20 cellular contexts compared by ENCODE assay signal in genomic region chr11:24587655-24588054, GRCh38.
A peak's percentile ranks its signal among the peaks of the same experiment; 100 is the strongest.
DNase-seq lines count a peak whose midpoint lies in the region; ATAC-seq and TF ChIP-seq lines count a peak whose summit lies in the region.
"Had no signal": no experiment of that assay in that cellular context is flagged by ENCODE, and none has a peak within 500 bp of the region (broad histone marks: within the 10 kb centered on the region; RNA-seq: fewer than 3 reads in every experiment).

No MANE protein-coding gene starts in this region.

- no peaks in the 10 kb centered on the region for H4K20me1 ChIP-seq in SK-N-SH (ENCODE audit: insufficient read depth)
- no peaks in the 10 kb centered on the region for H4K20me1 ChIP-seq in smooth muscle cell (ENCODE audit: low read depth)
- H4K20me1 ChIP-seq: BLaER1 treated with 17β-estradiol and CSF1 and Interleukin-3, amounts not matched to agents 10 nM and 100 nM had no signal

- POLR2A ChIA-PET in SK-N-SH (lab: Yijun Ruan, JAX): no interaction called here

- no peaks in the 10 kb centered on the region for H3K27me3 Mint-ChIP-seq in activated naive CD4-positive, alpha-beta T cell treated with anti-CD3 and anti-CD28 coated beads for 36 hours (ENCODE audit: low read depth)
- H3K27me3 Mint-ChIP-seq: CD4-positive, alpha-beta memory T cell had no signal

- H3K4me1 ChIP-seq in SK-N-SH (ENCODE audit: control insufficient read depth in 1 of 2, insufficient read depth in 2 of 2, low read depth in 1 of 2, low read length in 1 of 2): peaks cover 0 to 28% of the 10 kb centered on the region in 2 experiments; a peak in 3 of 4 replicates
- no peaks in the 10 kb centered on the region for H3K4me1 ChIP-seq in smooth muscle cell (ENCODE audit: low read depth)
- H3K4me1 ChIP-seq: BLaER1 treated with 17β-estradiol and CSF1 and Interleukin-3, amounts not matched to agents 10 nM and 100 nM; Caco-2 had no signal

- DNase-seq in SK-N-SH: no peak
- DNase-seq in brain microvascular endothelial cell: no peak
- peak; percentile 17 for DNase-seq in fibroblast of the aortic adventitia (ENCODE audit: low read depth)
- DNase-seq in smooth muscle cell (lab: John Stamatoyannopoulos, UW; ENCODE audit: unreplicated experiment): no peak
- no peak for DNase-seq in activated naive CD4-positive, alpha-beta T cell treated with anti-CD3 and anti-CD28 coated beads for 36 hours
- DNase-seq in central memory CD4-positive, alpha-beta T cell: no peak
- no peak for DNase-seq in activated T-cell treated with anti-CD3 and anti-CD28 coated beads, Interleukin-2, amount 50 U/mL, for 48 hours
- DNase-seq: Caco-2; CD4-positive, alpha-beta memory T cell; DMS153; Kasumi-1; NCI-H1694; NCI-H2081; NCI-H2171; NCI-H345; NCI-H524 treated with DMSO at 0.1 percent for 48 hours; SHP77 had no signal

- H3K36me3 ChIP-seq in SK-N-SH (replicated peaks in 1 of 2; ENCODE audit: control insufficient read depth in 1 of 2, insufficient read depth in 2 of 2, low read length in 1 of 2) (no peaks in the 10 kb centered on the region), brain microvascular endothelial cell (replicated peaks) (no peaks in the 10 kb centered on the region), smooth muscle cell (ENCODE audit: low read depth) (no peaks in the 10 kb centered on the region)
- H3K36me3 ChIP-seq: BLaER1 treated with 17β-estradiol and CSF1 and Interleukin-3, amounts not matched to agents 10 nM and 100 nM had no signal

- CTCF ChIA-PET in SK-N-SH (lab: Yijun Ruan, JAX): no interaction called here
- CTCF ChIA-PET in activated naive CD4-positive, alpha-beta T cell treated with anti-CD3 and anti-CD28 coated beads for 36 hours (lab: Charles Lee): no interaction called here

- ATAC-seq in SK-N-SH treated with all-trans-retinoic acid at 6 μM for 48 hours: no peak; the same call in 2 of the 3 replicates

- no peak for TF ChIP-seq EP300 in SK-N-SH (IDR thresholded peaks at IDR 0.05; ENCODE audit: borderline replicate concordance in 1 of 2, low read depth in 1 of 2, low read length in 1 of 2)

- H3K27me3 ChIP-seq in SK-N-SH (ENCODE audit: insufficient read depth): no peaks in the 10 kb centered on the region
- no peaks in the 10 kb centered on the region for H3K27me3 ChIP-seq in brain microvascular endothelial cell (replicated peaks)
- no peaks in the 10 kb centered on the region for H3K27me3 ChIP-seq in smooth muscle cell (ENCODE audit: low read depth)
- H3K27me3 ChIP-seq: BLaER1 treated with 17β-estradiol and CSF1 and Interleukin-3, amounts not matched to agents 10 nM and 100 nM had no signal

- H3F3A ChIP-seq in SK-N-SH (replicated peaks; ENCODE audit: insufficient read depth): peaks cover 22% of the 10 kb centered on the region
- no peaks in the 10 kb centered on the region for H3F3A ChIP-seq in smooth muscle cell (ENCODE audit: low read depth)

- TF ChIP-seq CTCF in SK-N-SH (IDR thresholded peaks at IDR 0.05) (no peak), brain microvascular endothelial cell (IDR thresholded peaks at IDR 0.05; ENCODE audit: low read depth, low read length, missing control alignments) (no peak), fibroblast of the aortic adventitia (IDR thresholded peaks at IDR 0.05; ENCODE audit: insufficient read depth, low read length) (no peak), smooth muscle cell (IDR thresholded peaks at IDR 0.05; ENCODE audit: borderline replicate concordance, insufficient read depth, poor library complexity, severe bottlenecking) (no peak)

- H3K9me3 ChIP-seq in SK-N-SH (no peaks in the 10 kb centered on the region), smooth muscle cell (replicated peaks; ENCODE audit: low read depth) (no peaks in the 10 kb centered on the region)
- H3K9me3 ChIP-seq: BLaER1 treated with 17β-estradiol and CSF1 and Interleukin-3, amounts not matched to agents 10 nM and 100 nM; Caco-2 had no signal

- peaks cover 2% of the 10 kb centered on the region for H3K9me3 Mint-ChIP-seq in activated naive CD4-positive, alpha-beta T cell treated with anti-CD3 and anti-CD28 coated beads for 36 hours

- H3K27ac Mint-ChIP-seq in activated naive CD4-positive, alpha-beta T cell treated with anti-CD3 and anti-CD28 coated beads for 36 hours: no peak overlapping the region
- H3K27ac Mint-ChIP-seq: CD4-positive, alpha-beta memory T cell had no signal

- H3K4me1 Mint-ChIP-seq in activated naive CD4-positive, alpha-beta T cell treated with anti-CD3 and anti-CD28 coated beads for 36 hours (ENCODE audit: low read depth): no peaks in the 10 kb centered on the region
- H3K4me1 Mint-ChIP-seq: CD4-positive, alpha-beta memory T cell had no signal

- H3K79me2 ChIP-seq in SK-N-SH (ENCODE audit: insufficient read depth) (no peaks in the 10 kb centered on the region), smooth muscle cell (ENCODE audit: low read depth) (no peaks in the 10 kb centered on the region)

- no peak for TF ChIP-seq RAD21 in SK-N-SH (IDR thresholded peaks at IDR 0.05; ENCODE audit: low read length)

- H3K9ac ChIP-seq in SK-N-SH (no peak overlapping the region), smooth muscle cell (ENCODE audit: low read depth) (peak overlapping the region; percentile 63)
- H3K9ac ChIP-seq: BLaER1 treated with 17β-estradiol and CSF1 and Interleukin-3, amounts not matched to agents 10 nM and 100 nM had no signal

- H3K4me2 ChIP-seq in SK-N-SH (peak overlapping the region; percentile 32; the same call in 1 of the 2 replicates), smooth muscle cell (peak overlapping the region; percentile 67)
- H3K4me2 ChIP-seq: BLaER1 treated with 17β-estradiol and CSF1 and Interleukin-3, amounts not matched to agents 10 nM and 100 nM had no signal

- H3K9me2 ChIP-seq in SK-N-SH: no peaks in the 10 kb centered on the region

- H3K36me3 Mint-ChIP-seq in activated naive CD4-positive, alpha-beta T cell treated with anti-CD3 and anti-CD28 coated beads for 36 hours (ENCODE audit: low read depth): no peaks in the 10 kb centered on the region
- H3K36me3 Mint-ChIP-seq: CD4-positive, alpha-beta memory T cell had no signal

- in situ Hi-C loops in brain microvascular endothelial cell (cut with HindIII; ENCODE audit: low pct_ligation_motif_present, low sequenced_read_pairs): no loop called here

- no peak overlapping the region for H3K4me3 ChIP-seq in SK-N-SH (ENCODE audit: low read depth in 2 of 2, low read length in 1 of 2)
- H3K4me3 ChIP-seq in brain microvascular endothelial cell (ENCODE audit: low read depth, low read length): no peak overlapping the region
- H3K4me3 ChIP-seq in fibroblast of the aortic adventitia (ENCODE audit: low read depth, low read length): no peak overlapping the region
- no peak overlapping the region for H3K4me3 ChIP-seq in smooth muscle cell
- H3K4me3 ChIP-seq: BLaER1 treated with 17β-estradiol and CSF1 and Interleukin-3, amounts not matched to agents 10 nM and 100 nM had no signal

- intact Hi-C loops in activated naive CD4-positive, alpha-beta T cell treated with anti-CD3 and anti-CD28 coated beads for 36 hours (cut with micrococcal nuclease): no loop called here

- no peak overlapping the region for H2AFZ ChIP-seq in SK-N-SH (ENCODE audit: low read depth)
- no peak overlapping the region for H2AFZ ChIP-seq in smooth muscle cell (ENCODE audit: low read depth)

- no peak overlapping the region for H3K4me3 Mint-ChIP-seq in activated naive CD4-positive, alpha-beta T cell treated with anti-CD3 and anti-CD28 coated beads for 36 hours
- H3K4me3 Mint-ChIP-seq: CD4-positive, alpha-beta memory T cell had no signal

- H3K27ac ChIP-seq in SK-N-SH (ENCODE audit: low read depth in 2 of 2, low read length in 1 of 2) (peak overlapping the region in 1 of 2 experiments; percentile 68; a peak in 2 of 4 replicates), brain microvascular endothelial cell (peak overlapping the region; percentile 70), smooth muscle cell (ENCODE audit: low read depth) (peak overlapping the region; percentile 95)
- H3K27ac ChIP-seq: 22Rv1; BLaER1 treated with 17β-estradiol and CSF1 and Interleukin-3, amounts not matched to agents 10 nM and 100 nM had no signal

TF ChIP-seq in SK-N-SH, 30 proteins besides CTCF, POLR2A, EP300 and RAD21:
- TF ChIP-seq YY1 (IDR thresholded peaks at IDR 0.05; ENCODE audit: low read depth): no peak

TF ChIP-seq in SK-N-SH treated with all-trans-retinoic acid at 6 μM for 48 hours, 23 proteins besides CTCF, POLR2A, EP300 and RAD21 (continues in another document):
- no peak for TF ChIP-seq BACH2 (CRISPR knock-in tag; IDR thresholded peaks at IDR 0.05; ENCODE audit: borderline replicate concordance)
- no peak for TF ChIP-seq POU6F1 (CRISPR knock-in tag; IDR thresholded peaks at IDR 0.05; ENCODE audit: borderline replicate concordance, low read depth)
